12 cellular contexts compared by ENCODE assay signal in the genomic region with DNA sequence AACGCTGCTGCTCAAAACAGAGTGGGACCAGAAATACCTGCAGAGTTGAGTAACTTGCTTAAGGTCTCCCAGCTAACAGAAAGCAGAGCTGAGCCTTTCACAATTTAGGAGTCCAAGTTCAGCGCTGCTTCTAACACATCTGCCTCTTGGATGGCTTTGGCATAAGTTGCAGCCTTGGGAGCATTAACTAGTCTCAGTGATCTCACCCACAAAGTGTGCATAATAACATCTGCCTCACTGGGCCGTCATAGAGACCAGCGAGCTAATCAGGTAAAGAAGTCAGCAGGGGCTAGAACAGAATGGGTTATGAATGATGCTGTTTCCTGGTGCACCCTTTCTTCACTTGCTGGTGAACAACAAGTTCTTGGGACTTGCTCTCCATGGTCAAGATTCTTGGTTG. TPM values are rescaled to one million over a fixed set of nuclear protein-coding genes. Genes with fewer than 3 reads are reported as not detected.
DNase-seq lines count a peak whose midpoint lies in the region; ATAC-seq and TF ChIP-seq lines count a peak whose summit lies in the region.
"Had no signal": no experiment of that assay in that cellular context is flagged by ENCODE, and none has a peak within 500 bp of the region (broad histone marks: within the 10 kb centered on the region; RNA-seq: fewer than 3 reads in every experiment).

No MANE protein-coding gene starts in this region.

- no peak overlapping the region for H3K27ac Mint-ChIP-seq in T-helper 17 cell
- H3K27ac Mint-ChIP-seq: activated B cell treated with CpG ODN at 0.5 μM for 24 hours; effector memory CD8-positive, alpha-beta T cell had no signal

- H3K4me1 ChIP-seq in IMR-90 (ENCODE audit: control insufficient read depth, insufficient read depth, low read length) = peaks cover 26% of the 10 kb centered on the region
- peaks cover 83% of the 10 kb centered on the region for H3K4me1 ChIP-seq in body of pancreas
- H3K4me1 ChIP-seq in mucosa of rectum (ENCODE audit: control insufficient read depth in 2 of 2, insufficient read depth in 2 of 2, low read length in 2 of 2) = peaks cover 11 to 19% of the 10 kb centered on the region in 2 donors

- DNase-seq in IMR-90 = peak; percentile 63
- DNase-seq in body of pancreas = no peak
- DNase-seq in activated naive CD4-positive, alpha-beta T cell treated with Interleukin-2 at 50 U/mL for 16 hours = no peak
- DNase-seq in NCI-H446 (lab: John Stamatoyannopoulos, UW) = no peak
- no peak for DNase-seq in T-helper 17 cell
- DNase-seq in cerebellar nuclear complex (lab: John Stamatoyannopoulos, UW) = no peak
- DNase-seq: activated B cell treated with CpG ODN at 0.5 μM for 24 hours; activated naive CD4-positive, alpha-beta T cell; effector memory CD8-positive, alpha-beta T cell; midbrain had no signal

- peaks cover 8 to 24% of the 10 kb centered on the region in 2 experiments for H3K79me1 ChIP-seq in IMR-90 (ENCODE audit: low read depth in 1 of 2, low read length in 2 of 2)

- no peak for ATAC-seq in IMR-90 (ENCODE audit: low read depth)
- no peak for ATAC-seq in body of pancreas
- ATAC-seq in T-helper 17 cell = no peak
- ATAC-seq: effector memory CD8-positive, alpha-beta T cell had no signal

- CTCF ChIA-PET in IMR-90 (lab: Yijun Ruan, JAX) = interaction anchor here (1.0 to 1.3 kb wide), 2 partner anchors 39 to 41 kb away, joined by 3 read pairs; no protein-coding TSS in a partner anchor

- TF ChIP-seq RAD21 in IMR-90 (IDR thresholded peaks at IDR 0.05; ENCODE audit: low read length) = no peak

- H3K27me3 ChIP-seq in IMR-90 (ENCODE audit: control insufficient read depth, insufficient read depth, low read length) (no peaks in the 10 kb centered on the region), body of pancreas (no peaks in the 10 kb centered on the region), mucosa of rectum (ENCODE audit: control insufficient read depth in 2 of 2, insufficient read depth in 2 of 2, low read length in 2 of 2) (no peaks in the 10 kb centered on the region)

- no peaks in the 10 kb centered on the region for H3K9me3 ChIP-seq in IMR-90 (ENCODE audit: control insufficient read depth, insufficient read depth, low read length)
- no peaks in the 10 kb centered on the region for H3K9me3 ChIP-seq in body of pancreas
- no peaks in the 10 kb centered on the region for H3K9me3 ChIP-seq in mucosa of rectum (ENCODE audit: control insufficient read depth in 2 of 2, low read length in 2 of 2)
- no peaks in the 10 kb centered on the region for H3K9me3 ChIP-seq in T-helper 17 cell (ENCODE audit: control insufficient read depth, low read length, poor library complexity, severe bottlenecking)

- peak overlapping the region; percentile 6; the same call in 1 of the 2 replicates for H3K14ac ChIP-seq in IMR-90 (replicated peaks; ENCODE audit: low read depth, low read length)

- WGBS in IMR-90 (ENCODE audit: extremely low coverage in 2 of 2, insufficient read length in 1 of 2), 2 experiments = 100% methylated on average over 2 of the region's 4 CpGs; no CpG with 5 or more reads in 1 of the 2 experiments
- 68% methylated on average over 4 of the region's 4 CpGs for WGBS in body of pancreas, 2 donors

- 0 out of 2 replicates have a peak overlapping the region, but pooled peaks have one; percentile 24 for H4K91ac ChIP-seq in IMR-90 (ENCODE audit: insufficient read depth, low read depth, low read length)

- H4K5ac ChIP-seq in IMR-90 (ENCODE audit: low read depth, low read length) = no peak overlapping the region

- H3K4me3 ChIP-seq in IMR-90 (ENCODE audit: insufficient read depth, low read depth, low read length) = no peak overlapping the region
- no peak overlapping the region for H3K4me3 ChIP-seq in body of pancreas
- peak overlapping the region; percentile 31 to 37 for H3K4me3 ChIP-seq in mucosa of rectum (ENCODE audit: low read length in 2 of 2)

- peaks cover 16% of the 10 kb centered on the region for H3K27me3 Mint-ChIP-seq in T-helper 17 cell

- POLR2A ChIA-PET in IMR-90 (lab: Charles Lee; ENCODE audit: unreplicated experiment) = no interaction called here

- H3K9ac ChIP-seq in IMR-90 (ENCODE audit: low read depth, low read length) (no peak overlapping the region), mucosa of rectum (ENCODE audit: low read depth in 1 of 2, low read length in 2 of 2) (no peak overlapping the region)

- H4K20me1 ChIP-seq in IMR-90 (ENCODE audit: insufficient read depth, low read length) = no peaks in the 10 kb centered on the region

- H3K18ac ChIP-seq in IMR-90 (ENCODE audit: low read depth, low read length) = no peak overlapping the region

- no peak overlapping the region for H2AFZ ChIP-seq in IMR-90 (replicated peaks; ENCODE audit: low read length, poor library complexity)

- no peak for TF ChIP-seq POLR2A in IMR-90 (IDR thresholded peaks at IDR 0.05; ENCODE audit: low read depth, low read length)
- no peak for TF ChIP-seq POLR2A in body of pancreas (IDR thresholded peaks at IDR 0.05)

- H3K23ac ChIP-seq in IMR-90 (ENCODE audit: low read depth, low read length) = no peak overlapping the region

- no peak overlapping the region for H2AK9ac ChIP-seq in IMR-90 (replicated peaks; ENCODE audit: low read depth, low read length, poor library complexity)

- H2BK15ac ChIP-seq in IMR-90 (ENCODE audit: low read depth, low read length) = peak overlapping the region; percentile 23; the same call in 1 of the 3 replicates

- TF ChIP-seq CTCF in C4-2B (conservative IDR thresholded peaks at IDR 0.05) = no peak
- no peak for TF ChIP-seq CTCF in IMR-90 (conservative IDR thresholded peaks at IDR 0.05; ENCODE audit: low read depth, low read length)
- no peak for TF ChIP-seq CTCF in body of pancreas (IDR thresholded peaks at IDR 0.05)

- H2BK120ac ChIP-seq in IMR-90 (ENCODE audit: low read depth, low read length) = peak overlapping the region; percentile 69

- dilution Hi-C loops in IMR-90 (cut with HindIII; ENCODE audit: low sequenced_read_pairs, unreplicated experiment) = no loop called here

- no peak overlapping the region for H3K4me3 Mint-ChIP-seq in T-helper 17 cell
- H3K4me3 Mint-ChIP-seq: activated B cell treated with CpG ODN at 0.5 μM for 24 hours; effector memory CD8-positive, alpha-beta T cell had no signal

- H2BK20ac ChIP-seq in IMR-90 (ENCODE audit: low read depth, low read length) = no peak overlapping the region

- intact Hi-C loops in IMR-90 (cut with micrococcal nuclease) = no loop called here
- intact Hi-C loops in body of pancreas (cut with DNase I) = no loop called here

- peak overlapping the region; percentile 72 for H3K27ac ChIP-seq in C4-2B
- H3K27ac ChIP-seq in IMR-90 (ENCODE audit: insufficient read depth, low read length) = no peak overlapping the region
- peak overlapping the region; percentile 67 to 92 (median 80) for H3K27ac ChIP-seq in body of pancreas
- H3K27ac ChIP-seq in mucosa of rectum (ENCODE audit: low read depth in 2 of 2, low read length in 2 of 2) = peak overlapping the region in 1 of 2 donors; percentile 49

- no TSS peak for BruUV-seq in IMR-90 (replicated peaks; lab: Mats Ljungman, UMichigan)

- H3K4me1 Mint-ChIP-seq in T-helper 17 cell = peaks cover 8% of the 10 kb centered on the region

- H3K4me2 ChIP-seq in IMR-90 (ENCODE audit: low read depth, low read length) = no peak overlapping the region

- H2AK5ac ChIP-seq in IMR-90 (ENCODE audit: low read depth, low read length) = peak overlapping the region; percentile 52; the same call in 1 of the 2 replicates

- H4K8ac ChIP-seq in IMR-90 (ENCODE audit: low read depth in 2 of 2, low read length in 2 of 2) = 0 out of 4 replicates have a peak overlapping the region, but pooled peaks of 1 of the 2 experiments have one; percentile 19

- H2BK5ac ChIP-seq in IMR-90 (ENCODE audit: low read depth, low read length, poor library complexity, severe bottlenecking) = no peak overlapping the region

- no peak overlapping the region for H3K56ac ChIP-seq in IMR-90 (ENCODE audit: extremely low read depth, insufficient read depth, low read length)

- H3K9me1 ChIP-seq in IMR-90 (ENCODE audit: insufficient read depth, low read length) = peaks cover 14% of the 10 kb centered on the region

- H3K4ac ChIP-seq in IMR-90 (ENCODE audit: low read depth, low read length) = peak overlapping the region; percentile 49; the same call in 1 of the 2 replicates

- H3K36me3 Mint-ChIP-seq in T-helper 17 cell (ENCODE audit: low read depth) = no peaks in the 10 kb centered on the region

- in situ Hi-C loops in IMR-90 (cut with MboI; ENCODE audit: low sequenced_read_pairs) = no loop called here

- no peaks in the 10 kb centered on the region for H3K36me3 ChIP-seq in IMR-90 (ENCODE audit: control insufficient read depth, insufficient read depth, low read length)
- H3K36me3 ChIP-seq in body of pancreas (replicated peaks in 1 of 2; ENCODE audit: insufficient read depth in 1 of 2, low read depth in 2 of 2) = no peaks in the 10 kb centered on the region
- H3K36me3 ChIP-seq in mucosa of rectum (ENCODE audit: control insufficient read depth in 2 of 2, insufficient read depth in 2 of 2, low read length in 2 of 2) = no peaks in the 10 kb centered on the region

TF ChIP-seq in IMR-90, 13 proteins besides CTCF, POLR2A, EP300 and RAD21 (continues in another document):
- TF ChIP-seq RFX5 (IDR thresholded peaks at IDR 0.05; ENCODE audit: low read depth, low read length) (no peak), BHLHE40 (IDR thresholded peaks at IDR 0.05; ENCODE audit: low read depth, low read length) (no peak), CHD1 (IDR thresholded peaks at IDR 0.05; ENCODE audit: low read depth, low read length) (no peak), SMC3 (IDR thresholded peaks at IDR 0.05; ENCODE audit: low read depth, low read length) (no peak)
- TF ChIP-seq, protein P1, sequence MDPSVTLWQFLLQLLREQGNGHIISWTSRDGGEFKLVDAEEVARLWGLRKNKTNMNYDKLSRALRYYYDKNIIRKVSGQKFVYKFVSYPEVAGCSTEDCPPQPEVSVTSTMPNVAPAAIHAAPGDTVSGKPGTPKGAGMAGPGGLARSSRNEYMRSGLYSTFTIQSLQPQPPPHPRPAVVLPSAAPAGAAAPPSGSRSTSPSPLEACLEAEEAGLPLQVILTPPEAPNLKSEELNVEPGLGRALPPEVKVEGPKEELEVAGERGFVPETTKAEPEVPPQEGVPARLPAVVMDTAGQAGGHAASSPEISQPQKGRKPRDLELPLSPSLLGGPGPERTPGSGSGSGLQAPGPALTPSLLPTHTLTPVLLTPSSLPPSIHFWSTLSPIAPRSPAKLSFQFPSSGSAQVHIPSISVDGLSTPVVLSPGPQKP (IDR thresholded peaks at IDR 0.05; ENCODE audit: borderline replicate concordance, low read depth, low read length) = no peak

RNA-seq across cellular contexts. Expression of a gene that starts 36.5 kb away (rescaled TPM):
- 9.1 and 10.3 TPM in 2 replicates for total RNA-seq in IMR-90 (2012; rRNA removed)
- polyA plus RNA-seq in IMR-90 (2012; rRNA removed) = 10.1 and 10.3 TPM in 2 replicates
- 6.8 TPM in 2 replicates for polyA plus RNA-seq in IMR-90 (2012; cell fraction: cytosol; rRNA removed)
- polyA plus RNA-seq in IMR-90 (2012; cell fraction: nucleus; rRNA removed; ENCODE audit: low replicate concordance) = 5.9 and 8.3 TPM in 2 replicates
- total RNA-seq in body of pancreas = 10 to 100 TPM; 40.0 to 49.4 TPM
- total RNA-seq in T-helper 17 cell = 1 to 10 TPM; 5.4 TPM

Comparison
In these comparisons a context has a peak if more than half of its experiments do, and no peak if none do; other contexts are left out.
1. H3K4me3 ChIP-seq: peak in mucosa of rectum (2 of 2); none in IMR-90 (single experiment) and body of pancreas (0 of 2).